ENCODE assay signal across 18 cellular contexts in genomic region chr11:45229401-45229800, GRCh38.
DNase-seq lines count a peak whose midpoint lies in the region; ATAC-seq and TF ChIP-seq lines count a peak whose summit lies in the region.
"Had no signal": no experiment of that assay in that cellular context is flagged by ENCODE, and none has a peak within 500 bp of the region (broad histone marks: within the 10 kb centered on the region; RNA-seq: fewer than 3 reads in every experiment).

No MANE protein-coding gene starts in this region.

- DNase-seq in COLO829 (ENCODE audit: low spot score) (peak; percentile 48), epidermal melanocyte (ENCODE audit: insufficient read length, low spot score) (peak; percentile 45)
- DNase-seq: 8988T; ACHN; BE2C; C1 segment of cervical spinal cord; Caco-2; Calu3; CD4-positive, alpha-beta memory T cell; CD4-positive, CD25-positive, alpha-beta regulatory T cell; CD8-positive, alpha-beta memory T cell; DMS79 treated with DMSO at 0.1 percent for 48 hours; GF-D8 had no signal

- no peaks in the 10 kb centered on the region for H3K9me3 ChIP-seq in Loucy (ENCODE audit: insufficient read depth, low read depth, low read length)
- H3K9me3 ChIP-seq: BE2C, Caco-2 had no signal

- H3K27me3 ChIP-seq in Loucy (ENCODE audit: insufficient read depth, low read length, poor library complexity, severe bottlenecking): no peaks in the 10 kb centered on the region
- H3K27me3 ChIP-seq: BE2C, BLaER1 had no signal

- H3K4me2 ChIP-seq in Loucy (ENCODE audit: low read depth, low read length, poor library complexity, severe bottlenecking): peak overlapping the region; percentile 60

- H3K4me1 ChIP-seq in Loucy (ENCODE audit: insufficient read depth, low read length, poor library complexity, severe bottlenecking): peaks cover 48% of the 10 kb centered on the region
- H3K4me1 ChIP-seq: BE2C, Caco-2 had no signal

- no peaks in the 10 kb centered on the region for H3K9me2 ChIP-seq in Loucy (replicated peaks; ENCODE audit: low read depth, low read length)

- H3K4me3 ChIP-seq in Loucy (ENCODE audit: low read length, poor library complexity, severe bottlenecking): peak overlapping the region; percentile 16
- H3K4me3 ChIP-seq: BLaER1 had no signal

- TF ChIP-seq CTCF in Loucy (conservative IDR thresholded peaks at IDR 0.05; ENCODE audit: low read length): no peak

- H2AFZ ChIP-seq in Loucy (ENCODE audit: low read length): no peak overlapping the region

- H3K36me3 ChIP-seq in Loucy (ENCODE audit: insufficient read depth, low read length): peaks cover 30% of the 10 kb centered on the region; the same call in 1 of the 2 replicates
- H3K36me3 ChIP-seq: BE2C had no signal

- ATAC-seq in HG02610 (IDR thresholded peaks at IDR 0.05; ENCODE audit: unreplicated experiment) (no peak), HG03135 (IDR thresholded peaks at IDR 0.05; ENCODE audit: unreplicated experiment) (no peak), HG03469 (IDR thresholded peaks at IDR 0.05; ENCODE audit: unreplicated experiment) (no peak)

- H4K20me1 ChIP-seq in Loucy (ENCODE audit: insufficient read depth, low read length, poor library complexity, severe bottlenecking): no peaks in the 10 kb centered on the region
- H4K20me1 ChIP-seq: BLaER1 had no signal

- H3K79me2 ChIP-seq in Loucy (ENCODE audit: insufficient read depth, low read length): no peaks in the 10 kb centered on the region

- H3K9ac ChIP-seq in Loucy (ENCODE audit: low read depth, low read length, poor library complexity, severe bottlenecking): peak overlapping the region; percentile 63
- H3K9ac ChIP-seq: BLaER1 had no signal

- peaks cover 12% of the 10 kb centered on the region; the same call in 1 of the 2 replicates for H3F3A ChIP-seq in Loucy (ENCODE audit: low read depth)
